21 cellular contexts compared by ENCODE assay signal in genomic region chr14:51342226-51342625, GRCh38.
DNase-seq lines count a peak whose midpoint lies in the region; FAIRE-seq and TF ChIP-seq lines count a peak whose summit lies in the region.
"Had no signal": no experiment of that assay in that cellular context is flagged by ENCODE, and none has a peak within 500 bp of the region (broad histone marks: within the 10 kb centered on the region; RNA-seq: fewer than 3 reads in every experiment).

No MANE protein-coding gene starts in this region.

- no peak overlapping the region for H3K27ac ChIP-seq in WERI-Rb-1
- H3K27ac ChIP-seq: uterus had no signal

- FAIRE-seq in HTR-8/SVneo (lab: Jason Lieb, UNC) = peak; percentile 46

- H3K36me3 Mint-ChIP-seq in chondrocyte (ENCODE audit: low read depth) = no peaks in the 10 kb centered on the region
- H3K36me3 Mint-ChIP-seq: CD4-positive, CD25-positive, alpha-beta regulatory T cell had no signal

- no peak overlapping the region for H3K4me3 Mint-ChIP-seq in chondrocyte (ENCODE audit: unreplicated experiment)
- H3K4me3 Mint-ChIP-seq: activated naive CD8-positive, alpha-beta T cell treated with anti-CD3 and anti-CD28 coated beads, Interleukin-2, amount 50 U/mL, for 24 hours; activated T-cell treated with anti-CD3 and anti-CD28 coated beads, Interleukin-2, amount 50 U/mL, for 24 hours; CD4-positive, CD25-positive, alpha-beta regulatory T cell; neural crest cell had no signal

- no peak for TF ChIP-seq CTCF in WERI-Rb-1 (IDR thresholded peaks at IDR 0.05; ENCODE audit: low read depth, low read length)
- no peak for TF ChIP-seq CTCF in chondrocyte (IDR thresholded peaks at IDR 0.05)

- peak; percentile 73 for DNase-seq in DMS153 (lab: John Stamatoyannopoulos, UW)
- peak; percentile 10 for DNase-seq in HTR-8/SVneo (ENCODE audit: insufficient read length, low spot score)
- peak; percentile 29 for DNase-seq in SW480 (ENCODE audit: low spot score)
- DNase-seq in kidney tubule cell (ENCODE audit: low spot score) = peak; percentile 75
- no peak for DNase-seq in WERI-Rb-1
- no peak for DNase-seq in chondrocyte (ENCODE audit: low spot score)
- no peak for DNase-seq in HUDEP-2 (lab: John Stamatoyannopoulos, UW; ENCODE audit: unreplicated experiment in 76 of 76)
- DNase-seq in ACHN = no peak
- DNase-seq: activated CD4-positive, alpha-beta T cell treated with anti-CD3 and anti-CD28 coated beads for 4 hours; activated naive CD8-positive, alpha-beta T cell treated with anti-CD3 and anti-CD28 coated beads, Interleukin-2, amount 50 U/mL, for 24 hours; activated T-cell treated with anti-CD3 and anti-CD28 coated beads, Interleukin-2, amount 50 U/mL, for 24 hours; CD4-positive, CD25-positive, alpha-beta regulatory T cell; GOT3; hippocampal formation; left ventricle myocardium superior; NCI-H345; OCI-M1; stimulated activated naive CD4-positive, alpha-beta T cell; T-helper 2 cell; uterus had no signal

- H3K9me3 ChIP-seq in WERI-Rb-1 (ENCODE audit: severe bottlenecking) = peaks cover 8% of the 10 kb centered on the region
- H3K9me3 ChIP-seq: uterus had no signal

- in situ Hi-C loops in ACHN (cut with HindIII; ENCODE audit: low pct_ligation_motif_present, low pct_unique_long_range_greater_than_20kb, low sequenced_read_pairs) = no loop called here

- H3K27me3 Mint-ChIP-seq in chondrocyte (ENCODE audit: low read depth) = no peaks in the 10 kb centered on the region
- H3K27me3 Mint-ChIP-seq: activated T-cell treated with anti-CD3 and anti-CD28 coated beads, Interleukin-2, amount 50 U/mL, for 24 hours; CD4-positive, CD25-positive, alpha-beta regulatory T cell had no signal

- H3K9me3 Mint-ChIP-seq in chondrocyte (ENCODE audit: low read depth) = peaks cover 5% of the 10 kb centered on the region
- H3K9me3 Mint-ChIP-seq: activated T-cell treated with anti-CD3 and anti-CD28 coated beads, Interleukin-2, amount 50 U/mL, for 24 hours had no signal

- no peak overlapping the region for H3K27ac Mint-ChIP-seq in chondrocyte (ENCODE audit: unreplicated experiment)
- H3K27ac Mint-ChIP-seq: activated naive CD8-positive, alpha-beta T cell treated with anti-CD3 and anti-CD28 coated beads, Interleukin-2, amount 50 U/mL, for 24 hours; activated T-cell treated with anti-CD3 and anti-CD28 coated beads, Interleukin-2, amount 50 U/mL, for 24 hours; CD4-positive, CD25-positive, alpha-beta regulatory T cell had no signal

- H3K27me3 ChIP-seq in WERI-Rb-1 (ENCODE audit: insufficient read depth, low read depth, severe bottlenecking) = no peaks in the 10 kb centered on the region
- H3K27me3 ChIP-seq: uterus had no signal

- no peaks in the 10 kb centered on the region for H3K36me3 ChIP-seq in WERI-Rb-1
- H3K36me3 ChIP-seq: uterus had no signal

- no peaks in the 10 kb centered on the region for H3K4me1 Mint-ChIP-seq in chondrocyte (ENCODE audit: low read depth)
- H3K4me1 Mint-ChIP-seq: activated naive CD8-positive, alpha-beta T cell treated with anti-CD3 and anti-CD28 coated beads, Interleukin-2, amount 50 U/mL, for 24 hours; CD4-positive, CD25-positive, alpha-beta regulatory T cell; neural crest cell had no signal

- no peak overlapping the region for H3K4me3 ChIP-seq in WERI-Rb-1 (ENCODE audit: low read depth, low read length)
- H3K4me3 ChIP-seq: uterus had no signal

Comparison
In these comparisons a context has a peak if more than half of its experiments do, and no peak if none do; other contexts are left out.
1. DNase-seq: peak in DMS153 (single experiment), HTR-8/SVneo (single experiment), SW480 (single experiment) and kidney tubule cell (single experiment); none in WERI-Rb-1 (single experiment), chondrocyte (single experiment), HUDEP-2 (0 of 76) and ACHN (single experiment).